In genomic region chr12:109255377-109255776, GRCh38 we compare ENCODE assay signal across 15 cellular contexts. TPM values are rescaled to one million over a fixed set of nuclear protein-coding genes. Genes with fewer than 3 reads are reported as not detected.
DNase-seq lines count a peak whose midpoint lies in the region; ATAC-seq and TF ChIP-seq lines count a peak whose summit lies in the region.
"Had no signal": no experiment of that assay in that cellular context is flagged by ENCODE, and none has a peak within 500 bp of the region (broad histone marks: within the 10 kb centered on the region; RNA-seq: fewer than 3 reads in every experiment).

No MANE protein-coding gene starts in this region.

- H3K79me2 ChIP-seq in mesendoderm (ENCODE audit: control insufficient read depth, insufficient read depth, low read length) = no peaks in the 10 kb centered on the region

- H2AK5ac ChIP-seq in mesendoderm (ENCODE audit: low read length) = no peak overlapping the region

- no peaks in the 10 kb centered on the region for H3K27me3 ChIP-seq in brain microvascular endothelial cell (replicated peaks)
- no peaks in the 10 kb centered on the region for H3K27me3 ChIP-seq in mesendoderm (ENCODE audit: insufficient read depth, low read length, poor library complexity)

- no peaks in the 10 kb centered on the region for H3K36me3 ChIP-seq in brain microvascular endothelial cell (replicated peaks)
- H3K36me3 ChIP-seq in mesendoderm (ENCODE audit: control insufficient read depth, insufficient read depth, low read length) = no peaks in the 10 kb centered on the region

- no peak overlapping the region for H2BK5ac ChIP-seq in mesendoderm (ENCODE audit: low read length)

- H3K79me1 ChIP-seq in mesendoderm (ENCODE audit: low read length) = no peaks in the 10 kb centered on the region

- no peak overlapping the region for H3K9ac ChIP-seq in mesendoderm (ENCODE audit: low read length)

- H2BK120ac ChIP-seq in mesendoderm (ENCODE audit: low read depth, low read length) = no peak overlapping the region

- H3K4me2 ChIP-seq in mesendoderm (ENCODE audit: low read length) = no peak overlapping the region

- in situ Hi-C loops in brain microvascular endothelial cell (cut with HindIII; ENCODE audit: low pct_ligation_motif_present, low sequenced_read_pairs) = no loop called here

- H3K18ac ChIP-seq in mesendoderm (ENCODE audit: low read length) = no peak overlapping the region

- DNase-seq in EL = peak; percentile 6
- peak; percentile 6 for DNase-seq in NAMALWA (ENCODE audit: low spot score)
- peak; percentile 31 for DNase-seq in brain microvascular endothelial cell
- peak; percentile 63 for DNase-seq in mesendoderm
- no peak for DNase-seq in T-helper 2 cell
- DNase-seq in NCI-H146 (lab: John Stamatoyannopoulos, UW) = no peak
- DNase-seq: activated T-cell treated with anti-CD3 and anti-CD28 coated beads, Interleukin-2, amount 50 U/mL, for 1 hour; central memory CD4-positive, alpha-beta T cell; DND-41; NCI-H2171; stimulated activated CD4-positive, alpha-beta T cell treated with anti-CD3 and anti-CD28 coated beads, Interleukin-12 subunit alpha, Interleukin-12 subunit beta, amount 100 ng/mL, for 4 hours; stimulated activated naive CD4-positive, alpha-beta T cell; T-cell had no signal

- no peak overlapping the region for H3K4ac ChIP-seq in mesendoderm (ENCODE audit: low read depth, low read length)

- TF ChIP-seq CTCF in brain microvascular endothelial cell (IDR thresholded peaks at IDR 0.05; ENCODE audit: low read depth, low read length, missing control alignments) = peak; percentile 33

- no peak overlapping the region for H3K56ac ChIP-seq in mesendoderm (ENCODE audit: low read length)

- H3K4me1 ChIP-seq in mesendoderm (ENCODE audit: control insufficient read depth, low read depth, low read length) = no peaks in the 10 kb centered on the region

- H4K5ac ChIP-seq in mesendoderm (ENCODE audit: low read length) = no peak overlapping the region

- H2BK15ac ChIP-seq in mesendoderm (replicated peaks; ENCODE audit: low read depth) = no peak overlapping the region

- no peak overlapping the region for H3K4me3 ChIP-seq in brain microvascular endothelial cell (ENCODE audit: low read depth, low read length)
- H3K4me3 ChIP-seq in mesendoderm (ENCODE audit: low read length) = no peak overlapping the region

- H3K27ac ChIP-seq in brain microvascular endothelial cell (no peak overlapping the region), mesendoderm (ENCODE audit: low read depth, low read length) (no peak overlapping the region)

- ATAC-seq in HG02798 (IDR thresholded peaks at IDR 0.05; ENCODE audit: poor library complexity, unreplicated experiment) (no peak), HG03565 (IDR thresholded peaks at IDR 0.05; ENCODE audit: unreplicated experiment) (no peak)
- ATAC-seq: T-cell had no signal

- no CpG with 5 or more reads among the region's 5 CpGs for WGBS in mesendoderm (ENCODE audit: extremely low coverage, insufficient coverage, low lambda C conversion rate)

- no peak overlapping the region for H4K8ac ChIP-seq in mesendoderm (ENCODE audit: low read depth, low read length)

- no peak overlapping the region for H3K23ac ChIP-seq in mesendoderm (ENCODE audit: low read length)

RNA-seq across cellular contexts. Expression of gene FOXN4, which starts 53.7 kb away (rescaled TPM):
- polyA plus RNA-seq in mesendoderm (2013, experiment 1 of 2) = 0.07 TPM
- 0.06 TPM for polyA plus RNA-seq in mesendoderm (2013, experiment 2 of 2)

Comparison
In these comparisons a context has a peak if more than half of its experiments do, and no peak if none do; other contexts are left out.
1. DNase-seq: peak in EL (single experiment), NAMALWA (single experiment), brain microvascular endothelial cell (single experiment) and mesendoderm (single experiment); none in T-helper 2 cell (0 of 5) and NCI-H146 (single experiment).